2 cellular contexts compared by ENCODE assay signal in the genomic region with DNA sequence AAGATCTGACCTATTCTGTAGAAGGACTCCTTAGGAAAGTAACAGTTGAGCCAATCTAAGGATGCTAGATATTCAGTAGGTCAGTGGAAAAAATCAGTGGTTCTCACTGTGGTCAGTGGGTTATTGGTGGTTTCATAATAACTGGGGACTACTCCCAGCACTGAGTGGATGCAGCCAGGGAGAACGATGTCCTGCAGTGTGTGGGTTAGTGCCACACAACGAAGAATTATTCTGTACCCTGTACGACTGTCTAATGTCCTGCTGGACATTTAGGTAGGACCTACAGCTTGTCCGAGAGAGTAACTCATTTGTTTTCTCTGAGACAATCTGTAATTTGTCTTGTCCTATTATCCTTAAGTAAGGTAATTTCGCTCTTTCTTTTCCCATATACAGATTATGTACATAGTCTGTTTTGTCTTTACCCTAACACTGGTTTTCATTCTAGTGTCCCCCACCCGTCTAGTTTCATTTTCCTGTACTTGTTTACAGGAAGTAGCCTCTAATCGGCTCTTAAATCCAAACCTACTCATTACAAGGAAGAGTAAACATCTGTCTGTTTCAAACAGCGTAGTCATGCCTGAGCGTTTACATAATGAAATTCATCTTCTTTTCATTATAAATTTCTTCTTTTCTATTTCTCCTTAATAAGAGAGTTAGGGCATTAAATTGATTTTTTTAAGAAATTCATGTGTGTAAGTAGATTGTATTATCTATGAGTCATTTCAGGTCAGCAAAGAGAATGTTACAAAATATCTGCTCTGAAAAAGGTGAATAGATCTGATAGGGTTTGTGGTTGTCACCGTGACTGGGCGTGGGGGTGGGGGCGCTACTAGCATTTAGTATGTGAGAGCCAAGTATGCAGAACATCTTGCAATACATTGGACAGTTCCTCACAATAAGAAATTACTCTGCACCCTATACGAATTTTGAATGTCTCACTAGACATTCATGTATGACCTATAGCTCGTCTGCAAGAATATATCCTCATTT.
A peak's percentile ranks its signal among the peaks of the same experiment; 100 is the strongest.
TF ChIP-seq lines count a peak whose summit lies in the region.

No MANE protein-coding gene starts in this region.

TF ChIP-seq in A549, 52 proteins besides CTCF, POLR2A, EP300 and RAD21:
- TF ChIP-seq FOSL2 (IDR thresholded peaks at IDR 0.05) (no peak), FOSL2 (CRISPR knock-in tag; IDR thresholded peaks at IDR 0.05) (peak; percentile 69), NPAS2 (CRISPR knock-in tag; IDR thresholded peaks at IDR 0.05; ENCODE audit: borderline replicate concordance) (no peak), NFE2L2 (conservative IDR thresholded peaks at IDR 0.05; ENCODE audit: low read length) (peak; percentile 73), ZSCAN20 (CRISPR knock-in tag; IDR thresholded peaks at IDR 0.05) (no peak)
- TF ChIP-seq, protein P1, sequence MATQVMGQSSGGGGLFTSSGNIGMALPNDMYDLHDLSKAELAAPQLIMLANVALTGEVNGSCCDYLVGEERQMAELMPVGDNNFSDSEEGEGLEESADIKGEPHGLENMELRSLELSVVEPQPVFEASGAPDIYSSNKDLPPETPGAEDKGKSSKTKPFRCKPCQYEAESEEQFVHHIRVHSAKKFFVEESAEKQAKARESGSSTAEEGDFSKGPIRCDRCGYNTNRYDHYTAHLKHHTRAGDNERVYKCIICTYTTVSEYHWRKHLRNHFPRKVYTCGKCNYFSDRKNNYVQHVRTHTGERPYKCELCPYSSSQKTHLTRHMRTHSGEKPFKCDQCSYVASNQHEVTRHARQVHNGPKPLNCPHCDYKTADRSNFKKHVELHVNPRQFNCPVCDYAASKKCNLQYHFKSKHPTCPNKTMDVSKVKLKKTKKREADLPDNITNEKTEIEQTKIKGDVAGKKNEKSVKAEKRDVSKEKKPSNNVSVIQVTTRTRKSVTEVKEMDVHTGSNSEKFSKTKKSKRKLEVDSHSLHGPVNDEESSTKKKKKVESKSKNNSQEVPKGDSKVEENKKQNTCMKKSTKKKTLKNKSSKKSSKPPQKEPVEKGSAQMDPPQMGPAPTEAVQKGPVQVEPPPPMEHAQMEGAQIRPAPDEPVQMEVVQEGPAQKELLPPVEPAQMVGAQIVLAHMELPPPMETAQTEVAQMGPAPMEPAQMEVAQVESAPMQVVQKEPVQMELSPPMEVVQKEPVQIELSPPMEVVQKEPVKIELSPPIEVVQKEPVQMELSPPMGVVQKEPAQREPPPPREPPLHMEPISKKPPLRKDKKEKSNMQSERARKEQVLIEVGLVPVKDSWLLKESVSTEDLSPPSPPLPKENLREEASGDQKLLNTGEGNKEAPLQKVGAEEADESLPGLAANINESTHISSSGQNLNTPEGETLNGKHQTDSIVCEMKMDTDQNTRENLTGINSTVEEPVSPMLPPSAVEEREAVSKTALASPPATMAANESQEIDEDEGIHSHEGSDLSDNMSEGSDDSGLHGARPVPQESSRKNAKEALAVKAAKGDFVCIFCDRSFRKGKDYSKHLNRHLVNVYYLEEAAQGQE (IDR thresholded peaks at IDR 0.05) = no peak

TF ChIP-seq in IMR-90, 13 proteins besides CTCF, POLR2A, EP300 and RAD21:
- TF ChIP-seq SMC3 (IDR thresholded peaks at IDR 0.05; ENCODE audit: low read depth, low read length) = no peak
- no peak for TF ChIP-seq FOS (IDR thresholded peaks at IDR 0.05; ENCODE audit: low read depth, low read length)
- TF ChIP-seq NFE2L2 (IDR thresholded peaks at IDR 0.05; ENCODE audit: low read depth, low read length) = peak; percentile 77
- TF ChIP-seq CHD1 (IDR thresholded peaks at IDR 0.05; ENCODE audit: low read depth, low read length) = no peak
- TF ChIP-seq MAZ (IDR thresholded peaks at IDR 0.05; ENCODE audit: borderline replicate concordance, low read depth, low read length) = no peak
